In the genomic region with DNA sequence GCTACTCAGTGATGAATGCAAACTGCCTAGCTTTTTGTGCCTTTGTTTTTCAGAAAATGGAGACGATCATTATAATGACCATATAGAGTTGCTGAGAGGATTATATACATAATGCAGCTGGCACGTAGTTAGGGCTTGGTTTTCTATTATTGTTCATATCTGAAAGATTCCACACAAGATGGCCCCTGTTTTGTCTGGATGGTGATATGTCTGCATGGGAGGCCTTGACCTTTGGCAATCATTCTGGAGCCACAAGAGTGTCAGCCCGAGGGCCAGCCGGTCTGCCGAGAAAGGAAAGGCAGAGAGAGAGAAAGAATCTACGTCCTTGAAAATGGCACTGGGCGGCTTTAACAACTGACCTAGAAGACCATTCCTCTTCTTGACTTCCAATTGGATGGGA, we compare ENCODE assay signal across 39 cellular contexts. TPM values are rescaled to one million over a fixed set of nuclear protein-coding genes. Genes with fewer than 3 reads are reported as not detected.
"Had no signal": no experiment of that assay in that cellular context is flagged by ENCODE, and none has a peak within 500 bp of the region (broad histone marks: within the 10 kb centered on the region; RNA-seq: fewer than 3 reads in every experiment).

No MANE protein-coding gene starts in this region.

- H3K4me3 ChIP-seq: MG63 had no signal

- DNase-seq: Karpas-422, Kasumi-1, MG63, MM.1S, MV-4-11, NCI-H1048, NCI-H1092, NCI-H1092 treated with DMSO at 0.1 percent for 48 hours, NCI-H1105, NCI-H1105 treated with DMSO at 0.1 percent for 48 hours, NCI-H1417, NCI-H1417 treated with DMSO at 0.1 percent for 48 hours, NCI-H1436, NCI-H1436 treated with DMSO at 0.1 percent for 48 hours, NCI-H146, NCI-H1694, NCI-H1694 treated with DMSO at 0.1 percent for 48 hours, NCI-H187, NCI-H187 treated with DMSO at 0.1 percent for 48 hours, NCI-H1930, NCI-H2029, NCI-H2029 treated with DMSO at 0.1 percent for 48 hours, NCI-H2081, NCI-H2081 treated with DMSO at 0.1 percent for 48 hours, NCI-H2107, NCI-H2171, NCI-H2171 treated with DMSO at 0.1 percent for 48 hours, NCI-H2227 treated with DMSO at 0.1 percent for 48 hours, NCI-H226, NCI-H345, NCI-H446, NCI-H446 treated with DMSO at 0.1 percent for 48 hours, NCI-H510A, NCI-H510A treated with DMSO at 0.1 percent for 48 hours, NCI-H524 had no signal

- H3K36me3 ChIP-seq: MG63 had no signal

- H3K27me3 ChIP-seq: MG63 had no signal

RNA-seq across cellular contexts. Expression of gene SH2D1B, which starts 5.7 kb away (rescaled TPM):
- total RNA-seq: MCF 10A, NCI-H460 had no signal

RNA-seq across cellular contexts. Expression of gene SPATA46, which starts 41.0 kb away (rescaled TPM):
- total RNA-seq: LHCN-M2, M059J, MCF 10A, NCI-H460 had no signal
